In the genomic region with DNA sequence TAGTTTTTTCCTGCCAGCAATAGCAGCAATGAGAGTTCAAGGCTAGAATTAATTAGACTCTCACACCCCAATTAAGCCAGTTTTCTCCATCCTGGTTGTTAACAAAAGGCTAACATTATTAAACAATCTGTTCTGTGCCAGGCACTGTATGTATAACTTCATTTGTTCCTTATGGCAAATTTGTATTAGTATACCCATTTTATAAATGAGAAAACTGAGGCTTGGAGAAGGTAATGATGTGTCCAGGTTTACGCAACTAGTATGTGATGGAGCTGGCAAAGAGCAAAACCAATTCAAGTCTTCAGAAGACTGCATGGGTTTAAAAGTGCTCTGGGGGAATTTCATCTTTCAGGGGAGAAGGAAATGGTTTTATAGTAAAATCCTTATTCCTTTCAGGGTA, we compare ENCODE assay signal across 1 cellular context.
TF ChIP-seq lines count a peak whose summit lies in the region.

No MANE protein-coding gene starts in this region.

TF ChIP-seq in HepG2, 621 proteins besides CTCF, POLR2A, EP300 and RAD21:
- TF ChIP-seq ZNF124 (CRISPR knock-in tag; IDR thresholded peaks at IDR 0.05), result no peak
- peak; percentile 68 for TF ChIP-seq ZNF629 (CRISPR knock-in tag; conservative IDR thresholded peaks at IDR 0.05)
